In genomic region chr9:18362901-18363685, GRCh38 we compare ENCODE assay signal across 11 cellular contexts.
DNase-seq lines count a peak whose midpoint lies in the region; ATAC-seq and TF ChIP-seq lines count a peak whose summit lies in the region.
"Had no signal": no experiment of that assay in that cellular context is flagged by ENCODE, and none has a peak within 500 bp of the region (broad histone marks: within the 10 kb centered on the region; RNA-seq: fewer than 3 reads in every experiment).

No MANE protein-coding gene starts in this region.

- no peak overlapping the region for H3K27ac ChIP-seq in mesendoderm (ENCODE audit: low read depth, low read length)
- H3K27ac ChIP-seq: epithelial cell of prostate had no signal

- H2BK120ac ChIP-seq in mesendoderm (ENCODE audit: low read depth, low read length): no peak overlapping the region

- no peaks in the 10 kb centered on the region for H3K9me3 Mint-ChIP-seq in activated CD4-positive, alpha-beta T cell treated with anti-CD3 and anti-CD28 coated beads for 36 hours (ENCODE audit: low read depth)

- no CpG with 5 or more reads among the region's 3 CpGs for WGBS in mesendoderm (ENCODE audit: extremely low coverage, insufficient coverage, low lambda C conversion rate)

- CTCF ChIA-PET in activated CD4-positive, alpha-beta T cell treated with anti-CD3 and anti-CD28 coated beads for 36 hours (lab: Charles Lee): no interaction called here

- H3K56ac ChIP-seq in mesendoderm (ENCODE audit: low read length): no peak overlapping the region

- no peak overlapping the region for H3K4ac ChIP-seq in mesendoderm (ENCODE audit: low read depth, low read length)

- DNase-seq in GM13977 (ENCODE audit: low spot score): peak; percentile 6
- peak; percentile 63 for DNase-seq in amniotic epithelial cell (ENCODE audit: low read depth)
- DNase-seq in mesendoderm: peak; percentile 8
- DNase-seq in inferior parietal cortex (ENCODE audit: extremely low spot score): no peak
- no peak for DNase-seq in activated CD4-positive, alpha-beta T cell treated with anti-CD3 and anti-CD28 coated beads for 36 hours
- DNase-seq in NCI-H526 (lab: John Stamatoyannopoulos, UW): no peak
- no peak for DNase-seq in activated CD4-positive, CD25-positive, alpha-beta regulatory T cell treated with anti-CD3 and anti-CD28 coated beads, Interleukin-2, amount 50 U/mL, for 72 hours
- DNase-seq: GF-D8 had no signal

- H2BK5ac ChIP-seq in mesendoderm (ENCODE audit: low read length): no peak overlapping the region

- H3K4me3 ChIP-seq in mesendoderm (ENCODE audit: low read length): no peak overlapping the region

- H2BK15ac ChIP-seq in mesendoderm (replicated peaks; ENCODE audit: low read depth): no peak overlapping the region

- peaks cover 2% of the 10 kb centered on the region for H3K4me1 ChIP-seq in mesendoderm (ENCODE audit: control insufficient read depth, low read depth, low read length)

- H3K36me3 ChIP-seq in mesendoderm (ENCODE audit: control insufficient read depth, insufficient read depth, low read length): no peaks in the 10 kb centered on the region

- no peaks in the 10 kb centered on the region for H3K4me1 Mint-ChIP-seq in activated CD4-positive, alpha-beta T cell treated with anti-CD3 and anti-CD28 coated beads for 36 hours

- no peak overlapping the region for H4K5ac ChIP-seq in mesendoderm (ENCODE audit: low read length)

- H3K36me3 Mint-ChIP-seq in activated CD4-positive, alpha-beta T cell treated with anti-CD3 and anti-CD28 coated beads for 36 hours (ENCODE audit: low read depth): no peaks in the 10 kb centered on the region

- intact Hi-C loops in activated CD4-positive, alpha-beta T cell treated with anti-CD3 and anti-CD28 coated beads for 36 hours (cut with DNase I, micrococcal nuclease): no loop called here

- in situ Hi-C loops in GM13977 (cut with MboI; ENCODE audit: low pct_unique_long_range_greater_than_20kb, low sequenced_read_pairs, unreplicated experiment): no loop called here

- H4K8ac ChIP-seq in mesendoderm (ENCODE audit: low read depth, low read length): no peak overlapping the region

- no peaks in the 10 kb centered on the region for H3K79me2 ChIP-seq in mesendoderm (ENCODE audit: control insufficient read depth, insufficient read depth, low read length)

- H2AK5ac ChIP-seq in mesendoderm (ENCODE audit: low read length): no peak overlapping the region

- no peak overlapping the region for H3K23ac ChIP-seq in mesendoderm (ENCODE audit: low read length)

- H3K27ac Mint-ChIP-seq in activated CD4-positive, alpha-beta T cell treated with anti-CD3 and anti-CD28 coated beads for 36 hours: no peak overlapping the region

- H3K9ac ChIP-seq in mesendoderm (ENCODE audit: low read length): no peak overlapping the region

- no peak overlapping the region for H3K4me3 Mint-ChIP-seq in activated CD4-positive, alpha-beta T cell treated with anti-CD3 and anti-CD28 coated beads for 36 hours

- H3K4me2 ChIP-seq in mesendoderm (ENCODE audit: low read length): no peak overlapping the region

- no peak overlapping the region for H3K18ac ChIP-seq in mesendoderm (ENCODE audit: low read length)

- H3K27me3 ChIP-seq in mesendoderm (ENCODE audit: insufficient read depth, low read length, poor library complexity): no peaks in the 10 kb centered on the region

- ATAC-seq in HG03103 (IDR thresholded peaks at IDR 0.05; ENCODE audit: low read depth, unreplicated experiment): peak; percentile 51
- no peak for ATAC-seq in activated CD4-positive, alpha-beta T cell treated with anti-CD3 and anti-CD28 coated beads for 36 hours
- ATAC-seq: HCT116 had no signal

- no peak for TF ChIP-seq CTCF in GM13977 (IDR thresholded peaks at IDR 0.05; ENCODE audit: extremely low read depth, insufficient read depth, missing control alignments)

- no peaks in the 10 kb centered on the region for H3K79me1 ChIP-seq in mesendoderm (ENCODE audit: low read length)

- peaks cover 3% of the 10 kb centered on the region for H3K27me3 Mint-ChIP-seq in activated CD4-positive, alpha-beta T cell treated with anti-CD3 and anti-CD28 coated beads for 36 hours

- POLR2A ChIA-PET in activated CD4-positive, alpha-beta T cell treated with anti-CD3 and anti-CD28 coated beads for 36 hours (lab: Charles Lee): no interaction called here

Comparison
In these comparisons a context has a peak if more than half of its experiments do, and no peak if none do; other contexts are left out.
1. DNase-seq: peak in GM13977 (single experiment), amniotic epithelial cell (single experiment) and mesendoderm (single experiment); none in inferior parietal cortex (single experiment), activated CD4-positive, alpha-beta T cell treated with anti-CD3 and anti-CD28 coated beads for 36 hours (single experiment), NCI-H526 (0 of 2) and activated CD4-positive, CD25-positive, alpha-beta regulatory T cell treated with anti-CD3 and anti-CD28 coated beads, Interleukin-2, amount 50 U/mL, for 72 hours (single experiment).